Comparison of ENCODE assay signal across 9 cellular contexts in genomic region chr14:75259946-75260545, GRCh38. TPM values are rescaled to one million over a fixed set of nuclear protein-coding genes. Genes with fewer than 3 reads are reported as not detected.
DNase-seq lines count a peak whose midpoint lies in the region; ATAC-seq and TF ChIP-seq lines count a peak whose summit lies in the region.
"Had no signal": no experiment of that assay in that cellular context is flagged by ENCODE, and none has a peak within 500 bp of the region (broad histone marks: within the 10 kb centered on the region; RNA-seq: fewer than 3 reads in every experiment).

No MANE protein-coding gene starts in this region.

- H3K27ac ChIP-seq in HCT116 (ENCODE audit: low read depth, low read length) (no peak overlapping the region), VCaP (peak overlapping the region; percentile 75), foreskin keratinocyte (peak overlapping the region; percentile 99), spleen (peak overlapping the region in 7 of 8 donors; percentile 77 to 97 (median 90))

- CTCF ChIA-PET in HCT116 (lab: Charles Lee), result no interaction called here

- H3K27me3 ChIP-seq in HCT116 (ENCODE audit: insufficient read depth, low read length) (no peaks in the 10 kb centered on the region), foreskin keratinocyte (no peaks in the 10 kb centered on the region), spleen (replicated peaks in 1 of 7) (no peaks in the 10 kb centered on the region)

- ATAC-seq in HCT116 (no peak), foreskin keratinocyte (peak; percentile 2), GM18519 (IDR thresholded peaks at IDR 0.05; ENCODE audit: low FRiP score, unreplicated experiment) (no peak), HG03439 (IDR thresholded peaks at IDR 0.05; ENCODE audit: unreplicated experiment) (no peak)

- intact Hi-C loops in HCT116 (cut with micrococcal nuclease) (loop anchor here (1.0 to 2.0 kb wide), 3 partner anchors 18 to 83 kb away; partner anchors contain the start of genes FOS and TMED10), spleen (cut with DNase I; ENCODE audit: low total_unique reads) (no loop called here)

- no peak for TF ChIP-seq RAD21 in HCT116 (IDR thresholded peaks at IDR 0.05; ENCODE audit: low read depth)

- no peaks in the 10 kb centered on the region for H4K20me1 ChIP-seq in HCT116 (ENCODE audit: insufficient read depth)

- H2AFZ ChIP-seq in HCT116 (ENCODE audit: low read depth, low read length, poor library complexity, severe bottlenecking), result peak overlapping the region; percentile 10

- TF ChIP-seq POLR2A in HCT116 (IDR thresholded peaks at IDR 0.05; ENCODE audit: borderline replicate concordance, extremely low read depth, insufficient read depth, insufficient read length) (no peak), spleen (IDR thresholded peaks at IDR 0.05) (no peak)

- WGBS in spleen, 5 donors, result 53 to 73% (median 61%) methylated on average over 6 of the region's 6 CpGs

- no peak overlapping the region for H3K9ac ChIP-seq in HCT116 (ENCODE audit: low read length)

- H3K36me3 ChIP-seq in HCT116 (ENCODE audit: control insufficient read depth in 1 of 2, insufficient read depth in 2 of 2, low read length in 2 of 2) (no peaks in the 10 kb centered on the region), spleen (no peaks in the 10 kb centered on the region)

- H3K4me1 ChIP-seq in HCT116 (ENCODE audit: control insufficient read depth in 1 of 2, insufficient read depth in 2 of 2, low read length in 2 of 2), result peaks cover 17 to 29% of the 10 kb centered on the region in 2 experiments
- H3K4me1 ChIP-seq in foreskin keratinocyte, result peaks cover 38% of the 10 kb centered on the region
- H3K4me1 ChIP-seq in spleen, result peaks cover 15 to 38% (median 24%) of the 10 kb centered on the region in 6 donors

- no TSS peak for BruUV-seq in HCT116 (replicated peaks; lab: Mats Ljungman, UMichigan)

- DNase-seq in HCT116 (ENCODE audit: low read depth, low spot score), result no peak
- peak; percentile 80 to 94 for DNase-seq in foreskin keratinocyte
- DNase-seq in spleen, result no peak
- no peak for DNase-seq in NCI-H2029 treated with DMSO at 0.1 percent for 48 hours (lab: John Stamatoyannopoulos, UW)
- no peak for DNase-seq in DMS153 (lab: John Stamatoyannopoulos, UW)
- DNase-seq: NCI-H1436 treated with DMSO at 0.1 percent for 48 hours had no signal

- no peaks in the 10 kb centered on the region for H3K79me2 ChIP-seq in HCT116 (ENCODE audit: insufficient read depth, low read length)

- H3K4me2 ChIP-seq in HCT116 (ENCODE audit: low read length), result peak overlapping the region; percentile 82; the same call in 1 of the 2 replicates

- H3K4me3 ChIP-seq in HCT116 (replicated peaks in 1 of 2; ENCODE audit: low read depth in 1 of 2, low read length in 2 of 2) (no peak overlapping the region), spleen (peak overlapping the region in 1 of 8 donors; percentile 70)

- RAD21 ChIA-PET in HCT116 (lab: Charles Lee; ENCODE audit: low non-redundant PET in 1 of 2, low total read pairs in 2 of 2, uncharacterized antibody in 2 of 2, unreplicated experiment in 2 of 2), result interaction anchor here in 1 of 2 experiments (1.5 kb wide), 1 partner anchor 34 kb away, joined by 4 read pairs; no protein-coding TSS in a partner anchor

- POLR2A ChIA-PET in HCT116 (lab: Charles Lee), result no interaction called here

- TF ChIP-seq CTCF in HCT116 (IDR thresholded peaks at IDR 0.05 in 2 of 3, conservative IDR thresholded peaks at IDR 0.05 in 1 of 3; ENCODE audit: borderline replicate concordance in 1 of 3, insufficient read depth in 1 of 3, low read depth in 2 of 3, low read length in 2 of 3) (no peak), VCaP (conservative IDR thresholded peaks at IDR 0.05) (no peak), foreskin keratinocyte (conservative IDR thresholded peaks at IDR 0.05) (no peak), spleen (IDR thresholded peaks at IDR 0.05 in 8 of 11, conservative IDR thresholded peaks at IDR 0.05 in 3 of 11) (no peak)

- no peaks in the 10 kb centered on the region for H3K9me2 ChIP-seq in HCT116 (ENCODE audit: insufficient read depth)

- H3K9me3 ChIP-seq in HCT116 (ENCODE audit: control insufficient read depth in 1 of 2, insufficient read depth in 1 of 2, low read depth in 1 of 2, low read length in 2 of 2) (no peaks in the 10 kb centered on the region), spleen (no peaks in the 10 kb centered on the region)

TF ChIP-seq in HCT116, 20 proteins besides CTCF, POLR2A, EP300 and RAD21:
- TF ChIP-seq TCF7L2 (IDR thresholded peaks at IDR 0.05; ENCODE audit: borderline replicate concordance, extremely low read depth, insufficient read depth, insufficient read length), result no peak
- no peak for TF ChIP-seq CEBPB (IDR thresholded peaks at IDR 0.05; ENCODE audit: low read depth)
- no peak for TF ChIP-seq JUND (IDR thresholded peaks at IDR 0.05)
- TF ChIP-seq ATF3 (IDR thresholded peaks at IDR 0.05), result no peak
- TF ChIP-seq SIN3A (IDR thresholded peaks at IDR 0.05; ENCODE audit: low read depth), result no peak
- TF ChIP-seq SRF (IDR thresholded peaks at IDR 0.05; ENCODE audit: low read depth), result no peak
- no peak for TF ChIP-seq ELF1 (IDR thresholded peaks at IDR 0.05; ENCODE audit: borderline replicate concordance, low read depth)
- TF ChIP-seq EZH2 (IDR thresholded peaks at IDR 0.05), result no peak
- no peak for TF ChIP-seq EGR1 (IDR thresholded peaks at IDR 0.05; ENCODE audit: low read depth)
- TF ChIP-seq CBX3 (IDR thresholded peaks at IDR 0.05; ENCODE audit: low read depth), result no peak

RNA-seq across cellular contexts. Expression of gene FOS, which starts 18.6 kb away (rescaled TPM):
- total RNA-seq in HCT116 (2021; ENCODE audit: unreplicated experiment) (50.4 TPM), foreskin keratinocyte (59.6 and 63.2 TPM in 2 replicates), spleen (100 to 1,000 TPM in 5 of 7 donors, 10 to 100 TPM in 2; 46.0 to 414 (median 192) TPM)
- 539 and 952 TPM in 2 replicates for polyA plus RNA-seq in HCT116 (2012)
- polyA plus RNA-seq in foreskin keratinocyte (24.5 and 33.4 TPM in 2 replicates), spleen (10 to 100 TPM; 18.8 to 32.9 (median 20.2) TPM)

Comparison
In these comparisons a context has a peak if more than half of its experiments do, and no peak if none do; other contexts are left out.
1. DNase-seq: peak in foreskin keratinocyte (2 of 2); none in HCT116 (single experiment), spleen (single experiment), NCI-H2029 treated with DMSO at 0.1 percent for 48 hours (single experiment) and DMS153 (single experiment).